Comparison of ENCODE assay signal across 20 cellular contexts in genomic region chr12:128091931-128092330, GRCh38.
DNase-seq lines count a peak whose midpoint lies in the region; ATAC-seq and TF ChIP-seq lines count a peak whose summit lies in the region.
"Had no signal": no experiment of that assay in that cellular context is flagged by ENCODE, and none has a peak within 500 bp of the region (broad histone marks: within the 10 kb centered on the region; RNA-seq: fewer than 3 reads in every experiment).

No MANE protein-coding gene starts in this region.

- H3K9me3 Mint-ChIP-seq in CD8-positive, alpha-beta T cell = peaks cover 2% of the 10 kb centered on the region

- no peaks in the 10 kb centered on the region for H3K9me3 ChIP-seq in cardiac muscle cell (ENCODE audit: low read depth)
- H3K9me3 ChIP-seq in right atrium auricular region = peaks cover 0 to 6% of the 10 kb centered on the region in 2 donors
- H3K9me3 ChIP-seq in smooth muscle cell (replicated peaks; ENCODE audit: low read depth) = no peaks in the 10 kb centered on the region
- H3K9me3 ChIP-seq in left ventricle myocardium inferior (replicated peaks) = peaks cover 6% of the 10 kb centered on the region
- H3K9me3 ChIP-seq in CD8-positive, alpha-beta T cell (ENCODE audit: low read length) = no peaks in the 10 kb centered on the region
- H3K9me3 ChIP-seq: BLaER1 had no signal

- H4K20me1 ChIP-seq in smooth muscle cell (ENCODE audit: low read depth) = no peaks in the 10 kb centered on the region
- H4K20me1 ChIP-seq: BLaER1 had no signal

- H3K4me1 Mint-ChIP-seq in CD8-positive, alpha-beta T cell (ENCODE audit: low read depth) = no peaks in the 10 kb centered on the region
- H3K4me1 Mint-ChIP-seq: CD4-positive, alpha-beta memory T cell; GM23338 had no signal

- no peaks in the 10 kb centered on the region for H3K27me3 Mint-ChIP-seq in CD8-positive, alpha-beta T cell (ENCODE audit: low read depth)
- H3K27me3 Mint-ChIP-seq: CD4-positive, alpha-beta memory T cell had no signal

- H3K79me2 ChIP-seq in smooth muscle cell (ENCODE audit: low read depth) = no peaks in the 10 kb centered on the region

- intact Hi-C loops in left ventricle myocardium inferior (cut with micrococcal nuclease) = no loop called here
- intact Hi-C loops in CD8-positive, alpha-beta T cell (cut with DNase I, micrococcal nuclease) = no loop called here

- no peak overlapping the region for H3K4me3 ChIP-seq in cardiac muscle cell
- no peak overlapping the region for H3K4me3 ChIP-seq in right atrium auricular region
- H3K4me3 ChIP-seq in smooth muscle cell = no peak overlapping the region
- H3K4me3 ChIP-seq in left ventricle myocardium inferior = no peak overlapping the region
- no peak overlapping the region for H3K4me3 ChIP-seq in CD8-positive, alpha-beta T cell (ENCODE audit: low read depth, low read length)
- H3K4me3 ChIP-seq: BLaER1, GM12878, GM23338, K562, SK-N-MC had no signal

- ATAC-seq in CD8-positive, alpha-beta T cell = no peak
- ATAC-seq: GM12878, GM23338, K562, Right ventricle myocardium inferior had no signal

- peak overlapping the region; percentile 41 for H3K4me2 ChIP-seq in smooth muscle cell
- H3K4me2 ChIP-seq: BLaER1, GM23338 had no signal

- no peaks in the 10 kb centered on the region for H3F3A ChIP-seq in smooth muscle cell (ENCODE audit: low read depth)

- no peak overlapping the region for H3K27ac Mint-ChIP-seq in CD8-positive, alpha-beta T cell
- H3K27ac Mint-ChIP-seq: CD4-positive, alpha-beta memory T cell; GM23338 had no signal

- CTCF ChIA-PET in CD8-positive, alpha-beta T cell (lab: Charles Lee) = no interaction called here

- 20% methylated on average over 9 of the region's 9 CpGs for WGBS in smooth muscle cell (ENCODE audit: low lambda C conversion rate)

- POLR2A ChIA-PET in CD8-positive, alpha-beta T cell (lab: Charles Lee) = no interaction called here

- no peaks in the 10 kb centered on the region for H3K36me3 Mint-ChIP-seq in CD8-positive, alpha-beta T cell
- H3K36me3 Mint-ChIP-seq: CD4-positive, alpha-beta memory T cell had no signal

- peak overlapping the region; percentile 68 for H3K27ac ChIP-seq in cardiac muscle cell
- no peak overlapping the region for H3K27ac ChIP-seq in right atrium auricular region
- H3K27ac ChIP-seq in smooth muscle cell (ENCODE audit: low read depth) = no peak overlapping the region
- no peak overlapping the region for H3K27ac ChIP-seq in left ventricle myocardium inferior (replicated peaks)
- no peak overlapping the region for H3K27ac ChIP-seq in CD8-positive, alpha-beta T cell (ENCODE audit: low read depth, low read length)
- H3K27ac ChIP-seq: BLaER1, SK-N-MC had no signal

- DNase-seq in cardiac muscle cell (ENCODE audit: low read depth in 1 of 2, low spot score in 1 of 2) (no peak), right atrium auricular region (ENCODE audit: low spot score) (no peak), SK-N-DZ (ENCODE audit: low spot score) (peak; percentile 92), left kidney (ENCODE audit: low read depth, low spot score) (peak; percentile 21), smooth muscle cell (lab: John Stamatoyannopoulos, UW; ENCODE audit: unreplicated experiment) (no peak), mucosa of gallbladder (ENCODE audit: low spot score) (no peak), left ventricle myocardium inferior (no peak)
- DNase-seq in CD8-positive, alpha-beta T cell = no peak
- DNase-seq: CD4-positive, alpha-beta memory T cell; GF-D8; NCI-H1105 treated with DMSO at 0.1 percent for 48 hours; NCI-H1694 treated with DMSO at 0.1 percent for 48 hours; NCI-H2171; T-helper 1 cell had no signal

- TF ChIP-seq CTCF in cardiac muscle cell (IDR thresholded peaks at IDR 0.05; ENCODE audit: low read depth, low read length) (no peak), right atrium auricular region (IDR thresholded peaks at IDR 0.05) (no peak), smooth muscle cell (IDR thresholded peaks at IDR 0.05; ENCODE audit: borderline replicate concordance, insufficient read depth, poor library complexity, severe bottlenecking) (no peak), left ventricle myocardium inferior (IDR thresholded peaks at IDR 0.05; ENCODE audit: borderline replicate concordance) (no peak)
- TF ChIP-seq CTCF in CD8-positive, alpha-beta T cell (IDR thresholded peaks at IDR 0.05) = no peak

- no peaks in the 10 kb centered on the region for H3K27me3 ChIP-seq in cardiac muscle cell
- no peaks in the 10 kb centered on the region for H3K27me3 ChIP-seq in right atrium auricular region
- H3K27me3 ChIP-seq in smooth muscle cell (ENCODE audit: low read depth) = peaks cover 4% of the 10 kb centered on the region
- H3K27me3 ChIP-seq in left ventricle myocardium inferior (ENCODE audit: low read depth) = peaks cover 36% of the 10 kb centered on the region
- H3K27me3 ChIP-seq in CD8-positive, alpha-beta T cell (ENCODE audit: insufficient read depth, low read length) = no peaks in the 10 kb centered on the region
- H3K27me3 ChIP-seq: BLaER1 had no signal

- no peak overlapping the region for H3K9ac ChIP-seq in smooth muscle cell (ENCODE audit: low read depth)
- H3K9ac ChIP-seq: BLaER1 had no signal

- H3K4me1 ChIP-seq in cardiac muscle cell (ENCODE audit: low read depth) (peaks cover 9% of the 10 kb centered on the region), right atrium auricular region (no peaks in the 10 kb centered on the region), smooth muscle cell (ENCODE audit: low read depth) (peaks cover 11% of the 10 kb centered on the region), left ventricle myocardium inferior (no peaks in the 10 kb centered on the region)
- no peaks in the 10 kb centered on the region for H3K4me1 ChIP-seq in CD8-positive, alpha-beta T cell (ENCODE audit: insufficient read depth, low read length)
- H3K4me1 ChIP-seq: BLaER1 had no signal

- no peak overlapping the region for H3K4me3 Mint-ChIP-seq in CD8-positive, alpha-beta T cell
- H3K4me3 Mint-ChIP-seq: CD4-positive, alpha-beta memory T cell; GM23338 had no signal

- H2AFZ ChIP-seq in smooth muscle cell (ENCODE audit: low read depth) = no peak overlapping the region
- H2AFZ ChIP-seq: GM23338 had no signal

- no peaks in the 10 kb centered on the region for H3K36me3 ChIP-seq in cardiac muscle cell
- H3K36me3 ChIP-seq in right atrium auricular region = no peaks in the 10 kb centered on the region
- no peaks in the 10 kb centered on the region for H3K36me3 ChIP-seq in smooth muscle cell (ENCODE audit: low read depth)
- no peaks in the 10 kb centered on the region for H3K36me3 ChIP-seq in left ventricle myocardium inferior
- H3K36me3 ChIP-seq in CD8-positive, alpha-beta T cell (ENCODE audit: insufficient read depth, low read length) = no peaks in the 10 kb centered on the region
- H3K36me3 ChIP-seq: BLaER1 had no signal

Comparison
In these comparisons a context has a peak if more than half of its experiments do, and no peak if none do; other contexts are left out.
1. DNase-seq: peak in SK-N-DZ (single experiment) and left kidney (single experiment); none in cardiac muscle cell (0 of 2), right atrium auricular region (single experiment), smooth muscle cell (single experiment), mucosa of gallbladder (single experiment), left ventricle myocardium inferior (single experiment) and CD8-positive, alpha-beta T cell (0 of 7).